In genomic region chr22:30310881-30311771, GRCh38 we compare ENCODE assay signal across 1 cellular context.
TF ChIP-seq lines count a peak whose summit lies in the region.

No MANE protein-coding gene starts in this region.

TF ChIP-seq in GM23338, 12 proteins besides CTCF, POLR2A, EP300 and RAD21 (continued from another document):
- TF ChIP-seq ZNF462 (CRISPR knock-in tag; IDR thresholded peaks at IDR 0.05) (no peak), STAT1 (IDR thresholded peaks at IDR 0.05; ENCODE audit: unreplicated experiment) (no peak), CREB1 (CRISPR knock-in tag; IDR thresholded peaks at IDR 0.05; ENCODE audit: low read depth) (no peak), EZH2 (IDR thresholded peaks at IDR 0.05; ENCODE audit: low read depth, unreplicated experiment) (no peak), ZNF331 (CRISPR knock-in tag; IDR thresholded peaks at IDR 0.05; ENCODE audit: low read depth) (no peak), POLR2AphosphoS5 (IDR thresholded peaks at IDR 0.05; ENCODE audit: low read depth) (no peak), NANOG (IDR thresholded peaks at IDR 0.05; ENCODE audit: borderline replicate concordance) (no peak), REST (IDR thresholded peaks at IDR 0.05; ENCODE audit: unreplicated experiment) (no peak), JUNB (IDR thresholded peaks at IDR 0.05; ENCODE audit: unreplicated experiment) (no peak), ZNF114 (CRISPR knock-in tag; IDR thresholded peaks at IDR 0.05) (no peak)
